Comparison of ENCODE assay signal across 8 cellular contexts in genomic region chr11:11843233-11843632, GRCh38. TPM values are rescaled to one million over a fixed set of nuclear protein-coding genes. Genes with fewer than 3 reads are reported as not detected.
A peak's percentile ranks its signal among the peaks of the same experiment; 100 is the strongest.
DNase-seq lines count a peak whose midpoint lies in the region; ATAC-seq and TF ChIP-seq lines count a peak whose summit lies in the region.

No MANE protein-coding gene starts in this region.

- DNase-seq in GM10266 (ENCODE audit: extremely low spot score) (peak; percentile 57), NCI-H226 (peak; percentile 26), neural progenitor cell (ENCODE audit: low spot score) (peak; percentile 11), posterior cingulate gyrus (no peak), cerebellum (ENCODE audit: low spot score) (no peak)
- DNase-seq in effector memory CD8-positive, alpha-beta T cell: no peak
- no peak for DNase-seq in activated CD8-positive, alpha-beta memory T cell treated with anti-CD3 and anti-CD28 coated beads for 24 hours

- no peaks in the 10 kb centered on the region for H3K9me3 ChIP-seq in neural progenitor cell (ENCODE audit: low read depth)

- peaks cover 8% of the 10 kb centered on the region for H3K36me3 Mint-ChIP-seq in effector memory CD8-positive, alpha-beta T cell (ENCODE audit: insufficient read depth)
- peaks cover 7% of the 10 kb centered on the region for H3K36me3 Mint-ChIP-seq in neural progenitor cell

- peak overlapping the region; percentile 84 for H3K4me2 ChIP-seq in neural progenitor cell

- TF ChIP-seq CTCF in GM10266 (IDR thresholded peaks at IDR 0.05; ENCODE audit: control insufficient read depth, insufficient read depth, low read depth, missing control alignments) (no peak), neural progenitor cell (IDR thresholded peaks at IDR 0.05) (no peak)

- peaks cover 31% of the 10 kb centered on the region for H3F3A ChIP-seq in neural progenitor cell (ENCODE audit: low read depth)

- no peak overlapping the region for H3K4me3 Mint-ChIP-seq in effector memory CD8-positive, alpha-beta T cell
- no peak overlapping the region for H3K4me3 Mint-ChIP-seq in neural progenitor cell

- no peaks in the 10 kb centered on the region for H3K9me3 Mint-ChIP-seq in effector memory CD8-positive, alpha-beta T cell
- no peaks in the 10 kb centered on the region for H3K9me3 Mint-ChIP-seq in neural progenitor cell

- H3K36me3 ChIP-seq in neural progenitor cell: no peaks in the 10 kb centered on the region

- H3K27me3 ChIP-seq in neural progenitor cell: no peaks in the 10 kb centered on the region

- peak overlapping the region; percentile 91 for H3K9ac ChIP-seq in neural progenitor cell

- no peak overlapping the region for H3K27ac Mint-ChIP-seq in effector memory CD8-positive, alpha-beta T cell
- no peak overlapping the region for H3K27ac Mint-ChIP-seq in neural progenitor cell

- ATAC-seq in effector memory CD8-positive, alpha-beta T cell (replicated peaks): peak; percentile 11
- no peak for ATAC-seq in GM21390 (IDR thresholded peaks at IDR 0.05; ENCODE audit: unreplicated experiment)

- no peak overlapping the region for H2AFZ ChIP-seq in neural progenitor cell (replicated peaks)

- intact Hi-C loops in posterior cingulate gyrus (cut with DNase I): loop anchor here (5.0 kb wide), 1 partner anchor 199 kb away; no protein-coding TSS in a partner anchor

- peaks cover 63% of the 10 kb centered on the region for H3K79me2 ChIP-seq in neural progenitor cell (ENCODE audit: low read depth)

- H3K27me3 Mint-ChIP-seq in effector memory CD8-positive, alpha-beta T cell: peaks cover 7 to 12% of the 10 kb centered on the region in 2 donors
- no peaks in the 10 kb centered on the region for H3K27me3 Mint-ChIP-seq in neural progenitor cell (ENCODE audit: insufficient read depth, low read depth)

- H3K4me1 ChIP-seq in neural progenitor cell: peaks cover 34% of the 10 kb centered on the region

- peak overlapping the region; percentile 79 for H3K4me3 ChIP-seq in neural progenitor cell

- H3K4me1 Mint-ChIP-seq in effector memory CD8-positive, alpha-beta T cell (ENCODE audit: low read depth in 2 of 2): peaks cover 25 to 34% of the 10 kb centered on the region in 2 donors
- H3K4me1 Mint-ChIP-seq in neural progenitor cell: peaks cover 11% of the 10 kb centered on the region

- H3K27ac ChIP-seq in neural progenitor cell: no peak overlapping the region

- H4K20me1 ChIP-seq in neural progenitor cell (ENCODE audit: low read depth): peaks cover 40% of the 10 kb centered on the region

RNA-seq across cellular contexts. Expression of gene USP47, which starts 1.5 kb away (rescaled TPM):
- total RNA-seq in neural progenitor cell (ENCODE audit: low replicate concordance) (55.1 and 71.7 TPM in 2 replicates), cerebellum (114 TPM)

Comparison
In these comparisons a context has a peak if more than half of its experiments do, and no peak if none do; other contexts are left out.
1. DNase-seq: peak in GM10266 (single experiment), NCI-H226 (single experiment) and neural progenitor cell (single experiment); none in effector memory CD8-positive, alpha-beta T cell (0 of 3), posterior cingulate gyrus (0 of 10), activated CD8-positive, alpha-beta memory T cell treated with anti-CD3 and anti-CD28 coated beads for 24 hours (single experiment) and cerebellum (single experiment).